ENCODE assay signal across 28 cellular contexts in genomic region chr13:66914155-66914554, GRCh38.
DNase-seq lines count a peak whose midpoint lies in the region; ATAC-seq, FAIRE-seq and TF ChIP-seq lines count a peak whose summit lies in the region.
"Had no signal": no experiment of that assay in that cellular context is flagged by ENCODE, and none has a peak within 500 bp of the region (broad histone marks: within the 10 kb centered on the region; RNA-seq: fewer than 3 reads in every experiment).

No MANE protein-coding gene starts in this region.

- ATAC-seq in SK-N-SH treated with all-trans-retinoic acid at 6 μM for 48 hours (no peak), HG03457 (IDR thresholded peaks at IDR 0.05; ENCODE audit: unreplicated experiment) (no peak), HG02970 (IDR thresholded peaks at IDR 0.05; ENCODE audit: low FRiP score, unreplicated experiment) (no peak)
- ATAC-seq: activated CD4-positive, CD25-positive, alpha-beta regulatory T cell treated with anti-CD3 and anti-CD28 coated beads, Interleukin-2, amount 50 U/mL, for 24 hours; activated CD8-positive, alpha-beta T cell treated with anti-CD3 and anti-CD28 coated beads, Interleukin-2, amount 10 ng/mL, durations not matched to agents 7 days and 5 days; HCT116; heart right ventricle; stimulated activated naive CD8-positive, alpha-beta T cell treated with anti-CD3 and anti-CD28 coated beads, Interleukin-15, Interleukin-2, amounts not matched to agents 100 U/mL and 50 U/mL, for 24 hours had no signal

- H3K9ac ChIP-seq in SK-N-SH = no peak overlapping the region
- no peak overlapping the region for H3K9ac ChIP-seq in SU-DHL-6 (ENCODE audit: low read length)
- H3K9ac ChIP-seq in keratinocyte (ENCODE audit: control insufficient read depth, extremely low read depth, insufficient read depth, low read length) = no peak overlapping the region
- H3K9ac ChIP-seq: KMS-11 had no signal

- no peak overlapping the region for H3K4me3 ChIP-seq in SK-N-SH (ENCODE audit: low read depth in 2 of 2, low read length in 1 of 2)
- no peak overlapping the region for H3K4me3 ChIP-seq in SU-DHL-6 (ENCODE audit: insufficient read depth, low read length, poor library complexity, severe bottlenecking)
- H3K4me3 ChIP-seq in keratinocyte (ENCODE audit: control insufficient read depth in 2 of 3, extremely low read depth in 1 of 3, insufficient read depth in 2 of 3, low read depth in 1 of 3, low read length in 3 of 3) = no peak overlapping the region
- no peak overlapping the region for H3K4me3 ChIP-seq in ascending aorta
- H3K4me3 ChIP-seq: adrenal gland, heart right ventricle, left ventricle myocardium inferior, Peyer's patch, tibial nerve had no signal

- no peaks in the 10 kb centered on the region for H3K36me3 ChIP-seq in SK-N-SH (replicated peaks in 1 of 2; ENCODE audit: control insufficient read depth in 1 of 2, insufficient read depth in 2 of 2, low read length in 1 of 2)
- H3K36me3 ChIP-seq in SU-DHL-6 (ENCODE audit: low read length) = no peaks in the 10 kb centered on the region; the same call in 1 of the 2 replicates
- no peaks in the 10 kb centered on the region for H3K36me3 ChIP-seq in keratinocyte (ENCODE audit: control insufficient read depth in 2 of 2, extremely low read depth in 1 of 2, insufficient read depth in 2 of 2, low read length in 2 of 2)
- no peaks in the 10 kb centered on the region for H3K36me3 ChIP-seq in ascending aorta
- H3K36me3 ChIP-seq: adrenal gland, heart right ventricle, left ventricle myocardium inferior, Peyer's patch, tibial nerve had no signal

- no peak overlapping the region for H3K4me2 ChIP-seq in SK-N-SH
- H3K4me2 ChIP-seq in SU-DHL-6 (ENCODE audit: low read depth, low read length, poor library complexity, severe bottlenecking) = no peak overlapping the region
- no peak overlapping the region for H3K4me2 ChIP-seq in keratinocyte (ENCODE audit: control insufficient read depth, extremely low read depth, insufficient read depth, low read depth, low read length)
- H3K4me2 ChIP-seq: KMS-11 had no signal

- POLR2A ChIA-PET in SK-N-SH (lab: Yijun Ruan, JAX) = no interaction called here

- H3K27ac ChIP-seq in SK-N-SH (ENCODE audit: low read depth in 2 of 2, low read length in 1 of 2) = no peak overlapping the region
- no peak overlapping the region for H3K27ac ChIP-seq in SU-DHL-6 (ENCODE audit: low read depth, low read length)
- no peak overlapping the region for H3K27ac ChIP-seq in keratinocyte (ENCODE audit: control insufficient read depth, insufficient read depth, low read length)
- no peak overlapping the region for H3K27ac ChIP-seq in ascending aorta
- H3K27ac ChIP-seq: 22Rv1, adrenal gland, heart right ventricle, KMS-11, left ventricle myocardium inferior, Peyer's patch, tibial nerve had no signal

- no peaks in the 10 kb centered on the region for H3K9me2 ChIP-seq in SK-N-SH
- H3K9me2 ChIP-seq in SU-DHL-6 (replicated peaks; ENCODE audit: insufficient read depth, low read length) = no peaks in the 10 kb centered on the region

- H3K4me1 ChIP-seq in SK-N-SH (ENCODE audit: control insufficient read depth in 1 of 2, insufficient read depth in 2 of 2, low read depth in 1 of 2, low read length in 1 of 2) (peaks cover 5% of the 10 kb centered on the region in 2 experiments; a peak in 1 of 4 replicates), keratinocyte (ENCODE audit: control insufficient read depth, extremely low read depth, insufficient read depth, low read length) (no peaks in the 10 kb centered on the region), ascending aorta (no peaks in the 10 kb centered on the region)
- H3K4me1 ChIP-seq: adrenal gland, heart right ventricle, left ventricle myocardium inferior, Peyer's patch had no signal

- H3K79me2 ChIP-seq in SK-N-SH (ENCODE audit: insufficient read depth) = no peaks in the 10 kb centered on the region
- no peaks in the 10 kb centered on the region for H3K79me2 ChIP-seq in SU-DHL-6 (ENCODE audit: insufficient read depth, low read length)
- no peaks in the 10 kb centered on the region for H3K79me2 ChIP-seq in keratinocyte (ENCODE audit: control insufficient read depth, insufficient read depth, low read length)

- H3K27me3 ChIP-seq in SK-N-SH (ENCODE audit: insufficient read depth) (no peaks in the 10 kb centered on the region), SU-DHL-6 (ENCODE audit: low read length) (no peaks in the 10 kb centered on the region), keratinocyte (ENCODE audit: control insufficient read depth, extremely low read depth, insufficient read depth, low read length) (no peaks in the 10 kb centered on the region), ascending aorta (no peaks in the 10 kb centered on the region)
- H3K27me3 ChIP-seq: adrenal gland, heart right ventricle, Peyer's patch, tibial nerve had no signal

- no peak for TF ChIP-seq RAD21 in SK-N-SH (IDR thresholded peaks at IDR 0.05; ENCODE audit: low read length)

- H4K20me1 ChIP-seq in SK-N-SH (ENCODE audit: insufficient read depth) (no peaks in the 10 kb centered on the region), SU-DHL-6 (ENCODE audit: low read depth, low read length) (no peaks in the 10 kb centered on the region), keratinocyte (ENCODE audit: control insufficient read depth, extremely low read depth, insufficient read depth, low read length) (no peaks in the 10 kb centered on the region)

- no peak for FAIRE-seq in keratinocyte (lab: Jason Lieb, UNC)
- FAIRE-seq: bronchial epithelial cell, endothelial cell of umbilical vein, GM12892 had no signal

- CTCF ChIA-PET in SK-N-SH (lab: Yijun Ruan, JAX) = no interaction called here

- intact Hi-C loops in ascending aorta (cut with DNase I) = no loop called here

- peak overlapping the region; percentile 68; the same call in 1 of the 2 replicates for H2AFZ ChIP-seq in SK-N-SH (ENCODE audit: low read depth)
- H2AFZ ChIP-seq in SU-DHL-6 (ENCODE audit: low read depth, low read length, severe bottlenecking) = peak overlapping the region; percentile 43
- H2AFZ ChIP-seq in keratinocyte (ENCODE audit: control insufficient read depth, low read length) = peak overlapping the region; percentile 23

- TF ChIP-seq EP300 in SK-N-SH (IDR thresholded peaks at IDR 0.05; ENCODE audit: borderline replicate concordance in 1 of 2, low read depth in 1 of 2, low read length in 1 of 2) = no peak

- dilution Hi-C loops in keratinocyte (cut with MboI; ENCODE audit: extremely low pct_ligation_motif_present, low sequenced_read_pairs) = no loop called here

- TF ChIP-seq CTCF in SK-N-SH (IDR thresholded peaks at IDR 0.05) = no peak
- no peak for TF ChIP-seq CTCF in SU-DHL-6 (IDR thresholded peaks at IDR 0.05; ENCODE audit: insufficient read depth, low read length, poor library complexity, severe bottlenecking)
- TF ChIP-seq CTCF in keratinocyte (optimal IDR thresholded peaks at IDR 0.05 in 1 of 3, IDR thresholded peaks at IDR 0.05 in 1 of 3, conservative IDR thresholded peaks at IDR 0.05 in 1 of 3; ENCODE audit: extremely low read depth in 1 of 3, insufficient read depth in 2 of 3, low read length in 3 of 3) = no peak
- no peak for TF ChIP-seq CTCF in ascending aorta (IDR thresholded peaks at IDR 0.05)

- H3K9me3 ChIP-seq in SK-N-SH (no peaks in the 10 kb centered on the region), SU-DHL-6 (ENCODE audit: insufficient read depth, low read length) (peaks cover 5% of the 10 kb centered on the region), keratinocyte (ENCODE audit: control insufficient read depth, low read depth, low read length) (no peaks in the 10 kb centered on the region), ascending aorta (no peaks in the 10 kb centered on the region)
- H3K9me3 ChIP-seq: adrenal gland, Peyer's patch, tibial nerve had no signal

- DNase-seq in SK-N-SH (no peak), keratinocyte (ENCODE audit: low read depth, low spot score) (no peak), RPMI8226 (no peak), ascending aorta (ENCODE audit: low spot score in 2 of 2) (no peak)
- DNase-seq: activated CD8-positive, alpha-beta T cell treated with anti-CD3 and anti-CD28 coated beads, Interleukin-2, amount 10 ng/mL, durations not matched to agents 7 days and 5 days; adrenal gland; DMS79; heart right ventricle; left ventricle myocardium inferior; NCI-H1048; NCI-H187 treated with DMSO at 0.1 percent for 48 hours; NCI-H2227 treated with DMSO at 0.1 percent for 48 hours; Peyer's patch; stimulated activated CD4-positive, alpha-beta T cell treated with anti-CD3 and anti-CD28 coated beads, Interleukin-4, amount 100 ng/mL, for 24 hours; stimulated activated naive CD8-positive, alpha-beta T cell treated with anti-CD3 and anti-CD28 coated beads, Interleukin-15, Interleukin-2, amounts not matched to agents 100 U/mL and 50 U/mL, for 24 hours; T-helper 9 cell had no signal

- WGBS in SK-N-SH (ENCODE audit: low lambda C conversion rate) = 91% methylated on average over 4 of the region's 4 CpGs

- H3K9me1 ChIP-seq in keratinocyte (ENCODE audit: control insufficient read depth, extremely low read depth, insufficient read depth, low read length) = no peaks in the 10 kb centered on the region

- no peaks in the 10 kb centered on the region for H3F3A ChIP-seq in SK-N-SH (replicated peaks; ENCODE audit: insufficient read depth)
- H3F3A ChIP-seq in SU-DHL-6 (ENCODE audit: insufficient read depth) = no peaks in the 10 kb centered on the region

TF ChIP-seq in SK-N-SH, 30 proteins besides CTCF, POLR2A, EP300 and RAD21:
- TF ChIP-seq ELF1 (IDR thresholded peaks at IDR 0.05) (no peak), RCOR1 (IDR thresholded peaks at IDR 0.05; ENCODE audit: low read length) (no peak), TEAD4 (IDR thresholded peaks at IDR 0.05; ENCODE audit: borderline replicate concordance, insufficient read depth) (no peak), FOSL2 (IDR thresholded peaks at IDR 0.05; ENCODE audit: borderline replicate concordance, low read depth) (no peak), GATA2 (CRISPR knock-in tag; IDR thresholded peaks at IDR 0.05) (no peak), EZH2phosphoT487 (IDR thresholded peaks at IDR 0.05; ENCODE audit: borderline replicate concordance, low read depth) (no peak)

TF ChIP-seq in SK-N-SH treated with all-trans-retinoic acid at 6 μM for 48 hours, 23 proteins besides CTCF, POLR2A, EP300 and RAD21:
- no peak for TF ChIP-seq ISL1 (CRISPR knock-in tag; IDR thresholded peaks at IDR 0.05)
